9 cellular contexts compared by ENCODE assay signal in the genomic region with DNA sequence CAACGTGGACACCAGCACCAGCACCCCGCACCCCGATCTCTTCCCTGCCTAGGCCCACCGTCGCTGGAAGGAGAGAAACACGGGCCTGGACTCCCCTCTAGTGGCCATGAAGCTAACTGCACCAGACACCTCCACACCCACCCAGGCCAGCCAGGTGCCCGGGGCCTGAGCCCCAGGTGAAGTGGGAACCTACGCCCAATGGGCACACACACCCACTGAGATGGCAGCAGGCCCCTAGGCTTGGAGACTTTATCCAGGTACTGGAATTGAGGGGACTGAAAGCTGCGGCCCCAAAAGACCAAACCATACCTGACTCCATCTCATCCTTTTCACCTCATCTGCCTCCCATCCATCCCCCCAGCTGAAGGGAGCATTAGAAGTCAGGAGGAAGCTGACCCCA.
DNase-seq lines count a peak whose midpoint lies in the region; ATAC-seq, FAIRE-seq and TF ChIP-seq lines count a peak whose summit lies in the region.
"Had no signal": no experiment of that assay in that cellular context is flagged by ENCODE, and none has a peak within 500 bp of the region (broad histone marks: within the 10 kb centered on the region; RNA-seq: fewer than 3 reads in every experiment).

No MANE protein-coding gene starts in this region.

- WGBS in thyroid gland, 2 donors, result 20 to 26% methylated on average over 9 of the region's 9 CpGs

- H3K4me3 ChIP-seq in thyroid gland (replicated peaks in 1 of 3), result no peak overlapping the region
- H3K4me3 ChIP-seq: SK-N-MC had no signal

- no peaks in the 10 kb centered on the region for H3K27me3 Mint-ChIP-seq in activated CD8-positive, alpha-beta memory T cell treated with anti-CD3 and anti-CD28 coated beads, Interleukin-2, amount 10 ng/mL, durations not matched to agents 7 days and 5 days
- H3K27me3 Mint-ChIP-seq in neural crest cell (ENCODE audit: low read depth), result no peaks in the 10 kb centered on the region

- no peaks in the 10 kb centered on the region for H3K36me3 Mint-ChIP-seq in activated CD8-positive, alpha-beta memory T cell treated with anti-CD3 and anti-CD28 coated beads, Interleukin-2, amount 10 ng/mL, durations not matched to agents 7 days and 5 days
- no peaks in the 10 kb centered on the region for H3K36me3 Mint-ChIP-seq in neural crest cell (ENCODE audit: low read depth)

- H3K27ac ChIP-seq in thyroid gland, result no peak overlapping the region
- H3K27ac ChIP-seq: SK-N-MC had no signal

- intact Hi-C loops in thyroid gland (cut with DNase I), result no loop called here

- CTCF ChIA-PET in activated CD8-positive, alpha-beta memory T cell treated with anti-CD3 and anti-CD28 coated beads, Interleukin-2, amount 10 ng/mL, durations not matched to agents 7 days and 5 days (lab: Charles Lee), result interaction anchor here (0.7 to 1.7 kb wide), 12 partner anchors 10 to 1953 kb away, joined by 3 to 12 read pairs (median 4); no protein-coding TSS in a partner anchor

- FAIRE-seq in RCC 7860 (lab: Jason Lieb, UNC), result no peak

- no peaks in the 10 kb centered on the region for H3K4me1 Mint-ChIP-seq in activated CD8-positive, alpha-beta memory T cell treated with anti-CD3 and anti-CD28 coated beads, Interleukin-2, amount 10 ng/mL, durations not matched to agents 7 days and 5 days
- H3K4me1 Mint-ChIP-seq in neural crest cell, result peaks cover 14% of the 10 kb centered on the region

- TF ChIP-seq CTCF in neural crest cell (conservative IDR thresholded peaks at IDR 0.05) (peak; percentile 86), thyroid gland (IDR thresholded peaks at IDR 0.05) (peak; percentile 59 to 88 (median 73))

- ATAC-seq in HG02642 (IDR thresholded peaks at IDR 0.05; ENCODE audit: poor library complexity, unreplicated experiment), result peak; percentile 72
- peak; percentile 88 for ATAC-seq in activated CD8-positive, alpha-beta memory T cell treated with anti-CD3 and anti-CD28 coated beads, Interleukin-2, amount 10 ng/mL, durations not matched to agents 7 days and 5 days

- no peak overlapping the region for H3K4me3 Mint-ChIP-seq in activated CD8-positive, alpha-beta memory T cell treated with anti-CD3 and anti-CD28 coated beads, Interleukin-2, amount 10 ng/mL, durations not matched to agents 7 days and 5 days
- H3K4me3 Mint-ChIP-seq in neural crest cell, result no peak overlapping the region

- no peak for TF ChIP-seq POLR2A in erythroblast (IDR thresholded peaks at IDR 0.05; ENCODE audit: low read length)
- TF ChIP-seq POLR2A in thyroid gland (IDR thresholded peaks at IDR 0.05), result no peak

- H3K36me3 ChIP-seq in thyroid gland, result no peaks in the 10 kb centered on the region

- no peaks in the 10 kb centered on the region for H3K9me3 ChIP-seq in thyroid gland

- H3K9me3 Mint-ChIP-seq in activated CD8-positive, alpha-beta memory T cell treated with anti-CD3 and anti-CD28 coated beads, Interleukin-2, amount 10 ng/mL, durations not matched to agents 7 days and 5 days (ENCODE audit: low read depth), result no peaks in the 10 kb centered on the region
- H3K9me3 Mint-ChIP-seq in neural crest cell, result no peaks in the 10 kb centered on the region

- H3K4me1 ChIP-seq in thyroid gland, result no peaks in the 10 kb centered on the region

- H3K27ac Mint-ChIP-seq in activated CD8-positive, alpha-beta memory T cell treated with anti-CD3 and anti-CD28 coated beads, Interleukin-2, amount 10 ng/mL, durations not matched to agents 7 days and 5 days, result no peak overlapping the region
- H3K27ac Mint-ChIP-seq in neural crest cell (ENCODE audit: unreplicated experiment), result no peak overlapping the region

- DNase-seq in DMS79 treated with DMSO at 0.1 percent for 48 hours (lab: John Stamatoyannopoulos, UW) (peak; percentile 77), NCI-H526 treated with DMSO at 0.1 percent for 48 hours (lab: John Stamatoyannopoulos, UW) (peak; percentile 61), erythroblast (lab: John Stamatoyannopoulos, UW) (peak; percentile 31 to 58), neural crest cell (ENCODE audit: low read depth, low spot score) (peak; percentile 68), thyroid gland (peak; percentile 32 to 37), RCC 7860 (ENCODE audit: low spot score) (no peak)
- DNase-seq in activated CD8-positive, alpha-beta memory T cell treated with anti-CD3 and anti-CD28 coated beads, Interleukin-2, amount 10 ng/mL, durations not matched to agents 7 days and 5 days, result peak; percentile 65

- no peaks in the 10 kb centered on the region for H3K27me3 ChIP-seq in thyroid gland
